Comparison of ENCODE assay signal across 8 cellular contexts in genomic region chr13:51883226-51883600, GRCh38. TPM values are rescaled to one million over a fixed set of nuclear protein-coding genes. Genes with fewer than 3 reads are reported as not detected.
"Had no signal": no experiment of that assay in that cellular context is flagged by ENCODE, and none has a peak within 500 bp of the region (broad histone marks: within the 10 kb centered on the region; RNA-seq: fewer than 3 reads in every experiment).

No MANE protein-coding gene starts in this region.

- H3K4me1 Mint-ChIP-seq: IgD-negative memory B cell had no signal

- H3K27ac ChIP-seq: HL-60 had no signal

- H3K36me3 Mint-ChIP-seq: IgD-negative memory B cell had no signal

- H3K27ac Mint-ChIP-seq: IgD-negative memory B cell had no signal

- DNase-seq: IMR-90, KBM-7 had no signal

- ATAC-seq: HepG2, K562 had no signal

- H3K4me3 ChIP-seq: K562 had no signal

RNA-seq across cellular contexts. Expression of gene CCDC70, which starts 21.4 kb away (rescaled TPM):
- total RNA-seq: HT-29, HT1080, IMR-90, K562 had no signal

RNA-seq across cellular contexts. Expression of gene TMEM272, which starts 38.2 kb away (rescaled TPM):
- total RNA-seq: HT-29, HT1080, IMR-90 had no signal
